In the genomic region with DNA sequence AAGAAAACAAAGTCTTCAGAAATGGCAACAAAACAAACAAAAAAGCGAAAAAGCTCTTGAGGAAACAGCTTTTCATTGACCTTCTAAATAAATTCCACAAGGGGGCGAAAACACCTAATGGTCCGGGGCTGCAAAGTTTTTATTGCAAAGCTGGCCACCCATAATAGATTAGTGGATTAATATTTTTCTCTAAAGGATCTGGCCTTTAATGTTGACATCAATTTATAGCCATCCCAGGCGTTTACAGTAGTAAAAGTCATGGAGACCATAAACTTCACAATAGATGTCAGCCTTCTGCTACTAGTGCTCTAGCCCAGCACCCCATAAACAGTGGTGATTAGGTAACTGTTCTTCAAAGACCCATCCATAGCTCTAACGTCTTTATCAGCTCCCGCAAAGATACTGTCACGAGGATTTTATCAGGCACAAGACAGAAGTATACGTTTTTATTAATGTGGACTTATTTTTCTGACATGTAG, we compare ENCODE assay signal across 8 cellular contexts. TPM values are rescaled to one million over a fixed set of nuclear protein-coding genes. Genes with fewer than 3 reads are reported as not detected.
DNase-seq lines count a peak whose midpoint lies in the region; ATAC-seq and TF ChIP-seq lines count a peak whose summit lies in the region.

No MANE protein-coding gene starts in this region.

- no peak for ATAC-seq in aorta (ENCODE audit: low FRiP score)
- ATAC-seq in HG03159 (IDR thresholded peaks at IDR 0.05; ENCODE audit: unreplicated experiment): no peak

- TF ChIP-seq CTCF in dorsolateral prefrontal cortex (IDR thresholded peaks at IDR 0.05 in 54 of 56, conservative IDR thresholded peaks at IDR 0.05 in 2 of 56; ENCODE audit: low read depth in 1 of 56, partially characterized antibody in 56 of 56): peak; percentile 66 to 89 (median 78)

- peaks cover 11 to 15% of the 10 kb centered on the region in 2 donors for H3K4me1 ChIP-seq in muscle layer of duodenum (ENCODE audit: control insufficient read depth in 1 of 2, insufficient read depth in 2 of 2, low read length in 2 of 2)
- H3K4me1 ChIP-seq in aorta (ENCODE audit: control insufficient read depth in 1 of 2, insufficient read depth in 2 of 2, low read length in 2 of 2): peaks cover 0 to 3% of the 10 kb centered on the region in 2 donors

- H3K27me3 ChIP-seq in dorsolateral prefrontal cortex (no peaks in the 10 kb centered on the region), muscle layer of duodenum (ENCODE audit: low read depth, low read length) (no peaks in the 10 kb centered on the region), aorta (ENCODE audit: control insufficient read depth in 1 of 2, insufficient read depth in 2 of 2, low read length in 1 of 2) (no peaks in the 10 kb centered on the region)

- DNase-seq in DMS 273 (lab: John Stamatoyannopoulos, UW; ENCODE audit: unreplicated experiment): peak; percentile 81
- no peak for DNase-seq in DMS 273 treated with DMSO at 0.1 percent for 48 hours (lab: John Stamatoyannopoulos, UW)
- DNase-seq in KG1 (lab: John Stamatoyannopoulos, UW): peak; percentile 63
- peak; percentile 9 for DNase-seq in SHP77 treated with DMSO at 0.1 percent for 48 hours (lab: John Stamatoyannopoulos, UW)
- DNase-seq in dorsolateral prefrontal cortex: peak in 1 of 10 donors; percentile 35
- no peak for DNase-seq in aorta

- H3K9me3 ChIP-seq in muscle layer of duodenum (ENCODE audit: control insufficient read depth in 1 of 2, low read length in 2 of 2) (no peaks in the 10 kb centered on the region), aorta (ENCODE audit: control insufficient read depth, low read length) (peaks cover 1% of the 10 kb centered on the region)

- peak overlapping the region in 46 of 59 donors; percentile 5 to 98 (median 87) for H3K4me3 ChIP-seq in dorsolateral prefrontal cortex
- peak overlapping the region; percentile 61 to 99 for H3K4me3 ChIP-seq in muscle layer of duodenum (ENCODE audit: low read depth in 1 of 2, low read length in 2 of 2)
- H3K4me3 ChIP-seq in aorta (ENCODE audit: low read length in 2 of 2): peak overlapping the region in 1 of 2 donors; percentile 10

- peaks cover 0 to 11% of the 10 kb centered on the region in 2 donors for H3K36me3 ChIP-seq in muscle layer of duodenum (ENCODE audit: control insufficient read depth in 1 of 2, insufficient read depth in 2 of 2, low read length in 2 of 2)
- no peaks in the 10 kb centered on the region for H3K36me3 ChIP-seq in aorta (ENCODE audit: control insufficient read depth in 1 of 2, insufficient read depth in 2 of 2, low read length in 1 of 2)

- intact Hi-C loops in dorsolateral prefrontal cortex (cut with DNase I) (loop anchor here (5.0 to 10.0 kb wide), 7 partner anchors 105 to 1073 kb away; partner anchors contain the start of genes HECA (in 1 of the 2) and REPS1 (in 1 of the 2)), aorta (cut with DNase I) (loop anchor here (2.0 to 10.0 kb wide), 12 partner anchors 165 to 1553 kb away; partner anchors contain the start of gene REPS1 (in 2 of the 2))

- 7 to 9% methylated on average over 8 of the region's 8 CpGs for WGBS in aorta, 2 donors

- peak overlapping the region in 54 of 59 donors; percentile 18 to 99 (median 82) for H3K27ac ChIP-seq in dorsolateral prefrontal cortex
- peak overlapping the region; percentile 70 for H3K27ac ChIP-seq in muscle layer of duodenum (ENCODE audit: low read length)
- H3K27ac ChIP-seq in aorta (ENCODE audit: low read depth in 1 of 2, low read length in 2 of 2): peak overlapping the region in 1 of 2 donors; percentile 25

RNA-seq across cellular contexts. Expression of gene CITED2, which starts 4.8 kb away (rescaled TPM):
- total RNA-seq in dorsolateral prefrontal cortex (100 to 1,000 TPM in 2 of 120 experiments, 10 to 100 TPM in 118; 15.6 to 110 (median 54.9) TPM), aorta (10 to 100 TPM; 53.2 to 64.1 TPM)
- polyA plus RNA-seq in aorta: 10 to 100 TPM; 19.3 to 53.8 TPM

Comparison
In these comparisons a context has a peak if more than half of its experiments do, and no peak if none do; other contexts are left out.
1. DNase-seq: peak in DMS 273 (single experiment), KG1 (single experiment) and SHP77 treated with DMSO at 0.1 percent for 48 hours (single experiment); none in DMS 273 treated with DMSO at 0.1 percent for 48 hours (single experiment) and aorta (0 of 2).